In genomic region chr10:44959243-44960097, GRCh38 we compare ENCODE assay signal across 8 cellular contexts. TPM values are rescaled to one million over a fixed set of nuclear protein-coding genes. Genes with fewer than 3 reads are reported as not detected.
DNase-seq lines count a peak whose midpoint lies in the region; ATAC-seq and TF ChIP-seq lines count a peak whose summit lies in the region.

Gene RASSF4 (plus strand): TSS chr10:44959802. CDS start chr10:44970203, 10,401 bp downstream.

- peak within 1 kb of the TSS; percentile 88 for H3K27ac Mint-ChIP-seq in dendritic cell treated with granulocyte-macrophage colony-stimulating factor and Interleukin-4, amounts not matched to agents 40 ng/mL and 50 ng/mL, for 4 days

- H3K4me1 ChIP-seq in liver (ENCODE audit: control insufficient read depth in 4 of 4, insufficient read depth in 4 of 4, low read length in 3 of 4), result peaks cover 12 to 41% (median 19%) of the 10 kb centered on the region in 4 donors

- peak within 1 kb of the TSS; percentile 45 to 61 for H3K9ac ChIP-seq in liver (ENCODE audit: low read depth in 1 of 2, low read length in 2 of 2)

- DNase-seq in AML-193 (lab: John Stamatoyannopoulos, UW), result peak; percentile 65 to 70
- DNase-seq in NCI-H510A treated with DMSO at 0.1 percent for 48 hours (lab: John Stamatoyannopoulos, UW), result peak; percentile 70
- peak; percentile 91 for DNase-seq in activated CD4-positive, alpha-beta T cell treated with anti-CD3 and anti-CD28 coated beads, Interleukin-2, amount 50 U/mL, for 1 hour
- DNase-seq in stimulated activated CD4-positive, alpha-beta T cell treated with anti-CD3 and anti-CD28 coated beads, Interleukin-4, amount 100 ng/mL, for 24 hours, result peak; percentile 93

- H3K9me3 ChIP-seq in liver (ENCODE audit: control insufficient read depth in 4 of 4, low read length in 3 of 4), result no peaks in the 10 kb centered on the region

- H3K9me3 Mint-ChIP-seq in dendritic cell treated with granulocyte-macrophage colony-stimulating factor and Interleukin-4, amounts not matched to agents 40 ng/mL and 50 ng/mL, for 4 days, result no peaks in the 10 kb centered on the region

- peak in 1 of 2 donors; percentile 15 for TF ChIP-seq RAD21 in liver (IDR thresholded peaks at IDR 0.05)

- ATAC-seq in GM19025 (IDR thresholded peaks at IDR 0.05; ENCODE audit: low read depth, unreplicated experiment), result peak; percentile 94
- ATAC-seq in HG03196 (IDR thresholded peaks at IDR 0.05; ENCODE audit: unreplicated experiment), result peak; percentile 92

- WGBS in liver, result under 1% methylated on average over 74 of the region's 74 CpGs

- H3K4me3 Mint-ChIP-seq in dendritic cell treated with granulocyte-macrophage colony-stimulating factor and Interleukin-4, amounts not matched to agents 40 ng/mL and 50 ng/mL, for 4 days, result peak within 1 kb of the TSS; percentile 96

- H3K36me3 Mint-ChIP-seq in dendritic cell treated with granulocyte-macrophage colony-stimulating factor and Interleukin-4, amounts not matched to agents 40 ng/mL and 50 ng/mL, for 4 days (ENCODE audit: low read depth), result peaks cover 89% of the 10 kb centered on the region

- intact Hi-C loops in dendritic cell treated with granulocyte-macrophage colony-stimulating factor and Interleukin-4, amounts not matched to agents 40 ng/mL and 50 ng/mL, for 4 days (cut with micrococcal nuclease), result loop anchor here (1.0 to 2.0 kb wide), 2 partner anchors 9 to 15 kb away; no protein-coding TSS in a partner anchor

- peak within 1 kb of the TSS; percentile 75 to 84 (median 75) for H3K4me3 ChIP-seq in liver (ENCODE audit: low read depth in 1 of 3, low read length in 3 of 3)

- H3K27me3 ChIP-seq in liver (ENCODE audit: control insufficient read depth in 4 of 4, insufficient read depth in 4 of 4, low read length in 3 of 4), result no peaks in the 10 kb centered on the region

- H3K36me3 ChIP-seq in liver (ENCODE audit: control insufficient read depth in 4 of 4, insufficient read depth in 3 of 4, low read depth in 1 of 4, low read length in 3 of 4), result no peaks in the 10 kb centered on the region

- H3K4me1 Mint-ChIP-seq in dendritic cell treated with granulocyte-macrophage colony-stimulating factor and Interleukin-4, amounts not matched to agents 40 ng/mL and 50 ng/mL, for 4 days (ENCODE audit: low read depth), result peaks cover 81% of the 10 kb centered on the region

- no peaks in the 10 kb centered on the region for H3K27me3 Mint-ChIP-seq in dendritic cell treated with granulocyte-macrophage colony-stimulating factor and Interleukin-4, amounts not matched to agents 40 ng/mL and 50 ng/mL, for 4 days

- TF ChIP-seq CTCF in liver (IDR thresholded peaks at IDR 0.05; ENCODE audit: low read depth, low read length, missing input control), result no peak

- peak within 1 kb of the TSS; percentile 90 to 91 for H3K27ac ChIP-seq in liver (ENCODE audit: low read depth in 1 of 2, low read length in 2 of 2)

TF ChIP-seq in liver, 16 proteins besides CTCF, POLR2A, EP300 and RAD21:
- TF ChIP-seq YY1 (IDR thresholded peaks at IDR 0.05), result peak; percentile 79
- TF ChIP-seq FOXA2 (IDR thresholded peaks at IDR 0.05), result no peak
- TF ChIP-seq RXRA (IDR thresholded peaks at IDR 0.05), result peak; percentile 63 to 72
- peak; percentile 43 for TF ChIP-seq TAF1 (conservative IDR thresholded peaks at IDR 0.05)
- peak; percentile 18 for TF ChIP-seq FOXA1 (IDR thresholded peaks at IDR 0.05)
- no peak for TF ChIP-seq EGR1 (IDR thresholded peaks at IDR 0.05; ENCODE audit: low read depth in 2 of 2)
- TF ChIP-seq MAX (IDR thresholded peaks at IDR 0.05), result no peak
- TF ChIP-seq REST (IDR thresholded peaks at IDR 0.05), result peak; percentile 50
- peak in 1 of 2 donors; percentile 46 for TF ChIP-seq GABPA (IDR thresholded peaks at IDR 0.05 in 1 of 2, conservative IDR thresholded peaks at IDR 0.05 in 1 of 2)
- TF ChIP-seq HNF4A (conservative IDR thresholded peaks at IDR 0.05), result peak; percentile 60 to 73
TF ChIP-seq in liver: peak in this region for 7.

RNA-seq across cellular contexts. Expression of gene RASSF4, which starts in this region (rescaled TPM):
- total RNA-seq in liver, result 10 to 100 TPM in 1 of 2 donors, 1 to 10 TPM in 1; 8.2 to 26.9 TPM
- 10 to 100 TPM; 12.4 to 12.5 TPM for polyA plus RNA-seq in liver

Comparison
In these comparisons a context has a peak if more than half of its experiments do, and no peak if none do; other contexts are left out.
1. Peak in every context shown above with its lines: DNase-seq, ATAC-seq, H3K4me3 ChIP-seq and H3K27ac ChIP-seq.